ENCODE assay signal across 8 cellular contexts in genomic region chr2:182666674-182667320, GRCh38. TPM values are rescaled to one million over a fixed set of nuclear protein-coding genes. Genes with fewer than 3 reads are reported as not detected.
DNase-seq lines count a peak whose midpoint lies in the region; ATAC-seq and TF ChIP-seq lines count a peak whose summit lies in the region.

No MANE protein-coding gene starts in this region.

- intact Hi-C loops in heart right ventricle (cut with DNase I): loop anchor here in 1 of 10 donors (5.0 kb wide), 1 partner anchor 46 kb away; no protein-coding TSS in a partner anchor
- intact Hi-C loops in activated CD8-positive, alpha-beta T cell treated with anti-CD3 and anti-CD28 coated beads for 36 hours (cut with micrococcal nuclease): loop anchor here (5.0 kb wide), 1 partner anchor 316 kb away; no protein-coding TSS in a partner anchor
- intact Hi-C loops in lower lobe of right lung (cut with DNase I): no loop called here
- intact Hi-C loops in vagina (cut with DNase I): no loop called here

- peaks cover 0 to 5% (median 0%) of the 10 kb centered on the region in 9 donors for H3K4me1 ChIP-seq in heart right ventricle
- H3K4me1 ChIP-seq in right atrium auricular region: no peaks in the 10 kb centered on the region
- no peaks in the 10 kb centered on the region for H3K4me1 ChIP-seq in lower lobe of right lung
- H3K4me1 ChIP-seq in vagina: no peaks in the 10 kb centered on the region

- H3K27ac ChIP-seq in heart right ventricle (no peak overlapping the region), right atrium auricular region (no peak overlapping the region), lower lobe of right lung (no peak overlapping the region), vagina (no peak overlapping the region), caudate nucleus (ENCODE audit: low read depth, low read length) (no peak overlapping the region)

- H3K4me3 Mint-ChIP-seq in activated CD8-positive, alpha-beta T cell treated with anti-CD3 and anti-CD28 coated beads for 36 hours: no peak overlapping the region

- no peak for TF ChIP-seq POLR2A in vagina (IDR thresholded peaks at IDR 0.05)

- H3K9me3 ChIP-seq in heart right ventricle (no peaks in the 10 kb centered on the region), right atrium auricular region (no peaks in the 10 kb centered on the region), lower lobe of right lung (no peaks in the 10 kb centered on the region), vagina (no peaks in the 10 kb centered on the region)

- 61 to 62% methylated on average over 1 of the region's 1 CpG for WGBS in heart right ventricle, 2 donors

- peak in 2 of 8 donors; percentile 29 to 33 for ATAC-seq in heart right ventricle
- ATAC-seq in GM21526 (IDR thresholded peaks at IDR 0.05; ENCODE audit: low FRiP score, unreplicated experiment): peak; percentile 87
- ATAC-seq in activated CD8-positive, alpha-beta T cell treated with anti-CD3 and anti-CD28 coated beads for 36 hours: peak; percentile 79
- no peak for ATAC-seq in lower lobe of right lung

- H3K9me3 Mint-ChIP-seq in activated CD8-positive, alpha-beta T cell treated with anti-CD3 and anti-CD28 coated beads for 36 hours: no peaks in the 10 kb centered on the region

- H3K4me3 ChIP-seq in heart right ventricle (no peak overlapping the region), right atrium auricular region (no peak overlapping the region), lower lobe of right lung (no peak overlapping the region), vagina (no peak overlapping the region)

- no peaks in the 10 kb centered on the region for H3K36me3 Mint-ChIP-seq in activated CD8-positive, alpha-beta T cell treated with anti-CD3 and anti-CD28 coated beads for 36 hours (ENCODE audit: low read depth)

- H3K27me3 Mint-ChIP-seq in activated CD8-positive, alpha-beta T cell treated with anti-CD3 and anti-CD28 coated beads for 36 hours: peaks cover 1% of the 10 kb centered on the region

- DNase-seq in heart right ventricle (no peak), right atrium auricular region (ENCODE audit: low spot score) (no peak), HT-29 (ENCODE audit: low spot score) (peak; percentile 50), lower lobe of right lung (no peak), vagina (ENCODE audit: extremely low spot score in 2 of 2) (no peak), caudate nucleus (lab: John Stamatoyannopoulos, UW) (no peak)
- peak; percentile 14 for DNase-seq in activated CD8-positive, alpha-beta T cell treated with anti-CD3 and anti-CD28 coated beads for 36 hours

- H3K27me3 ChIP-seq in heart right ventricle: no peaks in the 10 kb centered on the region
- H3K27me3 ChIP-seq in right atrium auricular region: no peaks in the 10 kb centered on the region
- no peaks in the 10 kb centered on the region for H3K27me3 ChIP-seq in lower lobe of right lung (ENCODE audit: low read depth)
- H3K27me3 ChIP-seq in vagina: no peaks in the 10 kb centered on the region

- CTCF ChIA-PET in activated CD8-positive, alpha-beta T cell treated with anti-CD3 and anti-CD28 coated beads for 36 hours (lab: Charles Lee): interaction anchor here (0.8 to 2.2 kb wide), 17 partner anchors 9 to 481 kb away, joined by 3 to 26 read pairs (median 4); partner anchors contain the start of gene DNAJC10

- no peak overlapping the region for H3K27ac Mint-ChIP-seq in activated CD8-positive, alpha-beta T cell treated with anti-CD3 and anti-CD28 coated beads for 36 hours

- no peaks in the 10 kb centered on the region for H3K36me3 ChIP-seq in heart right ventricle
- no peaks in the 10 kb centered on the region for H3K36me3 ChIP-seq in right atrium auricular region
- no peaks in the 10 kb centered on the region for H3K36me3 ChIP-seq in lower lobe of right lung
- H3K36me3 ChIP-seq in vagina: no peaks in the 10 kb centered on the region

- POLR2A ChIA-PET in activated CD8-positive, alpha-beta T cell treated with anti-CD3 and anti-CD28 coated beads for 36 hours (lab: Charles Lee): no interaction called here

- H3K4me1 Mint-ChIP-seq in activated CD8-positive, alpha-beta T cell treated with anti-CD3 and anti-CD28 coated beads for 36 hours (ENCODE audit: low read depth): no peaks in the 10 kb centered on the region

- peak in 6 of 9 donors; percentile 37 to 59 (median 50) for TF ChIP-seq CTCF in heart right ventricle (IDR thresholded peaks at IDR 0.05)
- TF ChIP-seq CTCF in right atrium auricular region (IDR thresholded peaks at IDR 0.05): peak in 1 of 2 donors; percentile 55
- peak; percentile 44 for TF ChIP-seq CTCF in activated CD8-positive, alpha-beta T cell treated with anti-CD3 and anti-CD28 coated beads for 36 hours (IDR thresholded peaks at IDR 0.05)
- TF ChIP-seq CTCF in lower lobe of right lung (IDR thresholded peaks at IDR 0.05): peak; percentile 47
- peak in 1 of 3 experiments; percentile 22 for TF ChIP-seq CTCF in vagina (IDR thresholded peaks at IDR 0.05)

RNA-seq across cellular contexts. Expression of gene DNAJC10, which starts 49.3 kb away (rescaled TPM):
- total RNA-seq in heart right ventricle (10 to 100 TPM; 37.6 to 63.7 (median 57.5) TPM), right atrium auricular region (10 to 100 TPM; 26.1 to 29.4 TPM), lower lobe of right lung (76.2 TPM), vagina (37.1 TPM)
- polyA plus RNA-seq in heart right ventricle: 10 to 100 TPM; 17.3 to 18.5 TPM
- total RNA-seq in HT-29 (2014; rRNA removed; shearing (Covaris generic)): 52.5 and 65.2 TPM in 2 replicates
- total RNA-seq in activated CD8-positive, alpha-beta T cell treated with anti-CD3 and anti-CD28 coated beads for 36 hours: 10 to 100 TPM; 40.7 to 42.2 TPM

Comparison
In these comparisons a context has a peak if more than half of its experiments do, and no peak if none do; other contexts are left out.
1. ATAC-seq: peak in GM21526 (single experiment) and activated CD8-positive, alpha-beta T cell treated with anti-CD3 and anti-CD28 coated beads for 36 hours (single experiment); none in lower lobe of right lung (0 of 2).
2. DNase-seq: peak in HT-29 (single experiment) and activated CD8-positive, alpha-beta T cell treated with anti-CD3 and anti-CD28 coated beads for 36 hours (single experiment); none in heart right ventricle (0 of 2), right atrium auricular region (single experiment), lower lobe of right lung (single experiment), vagina (0 of 2) and caudate nucleus (0 of 61).